25 cellular contexts compared by ENCODE assay signal in the genomic region with DNA sequence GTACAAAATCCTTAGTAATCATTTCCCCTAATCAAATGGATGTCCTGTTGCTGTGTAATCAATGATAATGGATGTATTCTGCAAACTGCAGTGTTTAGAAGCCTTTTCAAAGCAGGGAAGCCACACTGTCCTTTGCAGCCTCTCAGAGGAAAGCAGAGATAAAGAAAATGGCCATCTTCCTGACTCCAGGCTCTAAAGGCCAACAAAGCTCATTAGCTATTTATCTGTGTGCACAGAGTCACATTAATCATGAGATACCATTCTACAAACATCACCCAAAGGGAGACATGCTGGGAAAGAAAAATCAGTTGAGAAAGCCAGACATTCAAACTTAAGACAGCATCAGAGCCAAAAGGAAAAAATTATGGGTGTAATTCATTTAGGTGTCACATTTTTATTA.
DNase-seq lines count a peak whose midpoint lies in the region; ATAC-seq, FAIRE-seq and TF ChIP-seq lines count a peak whose summit lies in the region.
"Had no signal": no experiment of that assay in that cellular context is flagged by ENCODE, and none has a peak within 500 bp of the region (broad histone marks: within the 10 kb centered on the region; RNA-seq: fewer than 3 reads in every experiment).

No MANE protein-coding gene starts in this region.

- no peaks in the 10 kb centered on the region for H3K4me1 ChIP-seq in astrocyte (ENCODE audit: insufficient read depth, low read length)

- no peak overlapping the region for H3K27ac ChIP-seq in astrocyte (ENCODE audit: low read depth, low read length)
- H3K27ac ChIP-seq: 22Rv1, C4-2B, GM23248, HL-60 had no signal

- H3K4me3 Mint-ChIP-seq in astrocyte (ENCODE audit: unreplicated experiment) (no peak overlapping the region), progenitor cell of endocrine pancreas (ENCODE audit: low read depth) (peak overlapping the region; percentile 6)
- no peak overlapping the region for H3K4me3 Mint-ChIP-seq in activated CD4-positive, alpha-beta memory T cell treated with anti-CD3 and anti-CD28 coated beads for 36 hours
- H3K4me3 Mint-ChIP-seq: CD8-positive, alpha-beta memory T cell had no signal

- no peaks in the 10 kb centered on the region for H3K27me3 Mint-ChIP-seq in astrocyte (ENCODE audit: low read depth, unreplicated experiment)
- no peaks in the 10 kb centered on the region for H3K27me3 Mint-ChIP-seq in progenitor cell of endocrine pancreas
- H3K27me3 Mint-ChIP-seq in activated CD4-positive, alpha-beta memory T cell treated with anti-CD3 and anti-CD28 coated beads for 36 hours, result no peaks in the 10 kb centered on the region
- H3K27me3 Mint-ChIP-seq: CD8-positive, alpha-beta memory T cell had no signal

- no peak overlapping the region for H3K4me2 ChIP-seq in astrocyte (ENCODE audit: low read length)

- TF ChIP-seq CTCF in astrocyte (IDR thresholded peaks at IDR 0.05; ENCODE audit: insufficient read depth, low read depth, low read length) (no peak), progenitor cell of endocrine pancreas (IDR thresholded peaks at IDR 0.05; ENCODE audit: unreplicated experiment) (no peak)

- H3K9me3 Mint-ChIP-seq in astrocyte (ENCODE audit: unreplicated experiment), result no peaks in the 10 kb centered on the region
- peaks cover 7% of the 10 kb centered on the region for H3K9me3 Mint-ChIP-seq in progenitor cell of endocrine pancreas (ENCODE audit: low read depth)
- peaks cover 9% of the 10 kb centered on the region for H3K9me3 Mint-ChIP-seq in activated CD4-positive, alpha-beta memory T cell treated with anti-CD3 and anti-CD28 coated beads for 36 hours

- intact Hi-C loops in activated CD4-positive, alpha-beta memory T cell treated with anti-CD3 and anti-CD28 coated beads for 36 hours (cut with micrococcal nuclease), result no loop called here

- H3K4me3 ChIP-seq in astrocyte (ENCODE audit: insufficient read depth, low read depth, low read length), result no peak overlapping the region
- H3K4me3 ChIP-seq: GM23248 had no signal

- no peak for FAIRE-seq in astrocyte (lab: Jason Lieb, UNC)

- H3K9me3 ChIP-seq in astrocyte (ENCODE audit: insufficient read depth, low read depth, low read length), result no peaks in the 10 kb centered on the region

- peak; percentile 33 for ATAC-seq in left lobe of liver
- ATAC-seq in GM21360 (IDR thresholded peaks at IDR 0.05; ENCODE audit: unreplicated experiment), result no peak

- H3K27ac Mint-ChIP-seq in astrocyte (ENCODE audit: unreplicated experiment) (no peak overlapping the region), progenitor cell of endocrine pancreas (peak overlapping the region; percentile 78)
- H3K27ac Mint-ChIP-seq in activated CD4-positive, alpha-beta memory T cell treated with anti-CD3 and anti-CD28 coated beads for 36 hours, result no peak overlapping the region
- H3K27ac Mint-ChIP-seq: CD8-positive, alpha-beta memory T cell had no signal

- H4K20me1 ChIP-seq in astrocyte (ENCODE audit: insufficient read depth, low read length), result no peaks in the 10 kb centered on the region

- H3K36me3 Mint-ChIP-seq in astrocyte (ENCODE audit: low read depth, unreplicated experiment), result no peaks in the 10 kb centered on the region
- peaks cover 1% of the 10 kb centered on the region for H3K36me3 Mint-ChIP-seq in progenitor cell of endocrine pancreas (ENCODE audit: insufficient read depth)
- H3K36me3 Mint-ChIP-seq in activated CD4-positive, alpha-beta memory T cell treated with anti-CD3 and anti-CD28 coated beads for 36 hours, result no peaks in the 10 kb centered on the region
- H3K36me3 Mint-ChIP-seq: CD8-positive, alpha-beta memory T cell had no signal

- no peaks in the 10 kb centered on the region for H3K4me1 Mint-ChIP-seq in astrocyte (ENCODE audit: low read depth, unreplicated experiment)
- H3K4me1 Mint-ChIP-seq in progenitor cell of endocrine pancreas (ENCODE audit: low read depth), result peaks cover 19% of the 10 kb centered on the region
- no peaks in the 10 kb centered on the region for H3K4me1 Mint-ChIP-seq in activated CD4-positive, alpha-beta memory T cell treated with anti-CD3 and anti-CD28 coated beads for 36 hours (ENCODE audit: low read depth)
- H3K4me1 Mint-ChIP-seq: CD8-positive, alpha-beta memory T cell had no signal

- H3K36me3 ChIP-seq in astrocyte (ENCODE audit: insufficient read depth, low read length), result no peaks in the 10 kb centered on the region

- H2AFZ ChIP-seq in astrocyte (ENCODE audit: low read depth, low read length), result no peak overlapping the region
- H2AFZ ChIP-seq: GM23248 had no signal

- DNase-seq in NCI-H748 (lab: John Stamatoyannopoulos, UW; ENCODE audit: unreplicated experiment), result peak; percentile 34
- no peak for DNase-seq in NCI-H748 treated with DMSO at 0.1 percent for 48 hours (lab: John Stamatoyannopoulos, UW)
- DNase-seq in astrocyte (ENCODE audit: low read depth), result peak; percentile 28
- no peak for DNase-seq in left lobe of liver (ENCODE audit: low spot score)
- DNase-seq in progenitor cell of endocrine pancreas (ENCODE audit: low spot score, unreplicated experiment), result no peak
- DNase-seq in activated CD4-positive, alpha-beta memory T cell treated with anti-CD3 and anti-CD28 coated beads for 36 hours, result no peak
- no peak for DNase-seq in T-helper 2 cell
- DNase-seq: AML-193; Calu3; CD8-positive, alpha-beta memory T cell; EL; GF-D8; GM23248; KBM-7; NCI-H1092 treated with DMSO at 0.1 percent for 48 hours; NCI-H1436 treated with DMSO at 0.1 percent for 48 hours; NCI-H2171; NCI-H345; NCI-H526; NK-92 treated with Interleukin-12 subunit alpha and Interleukin-12 subunit beta, amount 100 ng/mL, for 24 hours; SIG-M5 had no signal

- H3K79me2 ChIP-seq in astrocyte (ENCODE audit: insufficient read depth, low read length), result no peaks in the 10 kb centered on the region

- CTCF ChIA-PET in activated CD4-positive, alpha-beta memory T cell treated with anti-CD3 and anti-CD28 coated beads for 36 hours (lab: Charles Lee), result no interaction called here

- no peaks in the 10 kb centered on the region for H3K27me3 ChIP-seq in astrocyte (ENCODE audit: insufficient read depth, low read length)

- H3K9ac ChIP-seq in astrocyte (ENCODE audit: low read length), result no peak overlapping the region
- H3K9ac ChIP-seq: GM23248 had no signal

- POLR2A ChIA-PET in activated CD4-positive, alpha-beta memory T cell treated with anti-CD3 and anti-CD28 coated beads for 36 hours (lab: Charles Lee), result no interaction called here

Comparison
In these comparisons a context has a peak if more than half of its experiments do, and no peak if none do; other contexts are left out.
1. DNase-seq: peak in NCI-H748 (single experiment) and astrocyte (single experiment); none in NCI-H748 treated with DMSO at 0.1 percent for 48 hours (single experiment), left lobe of liver (single experiment), progenitor cell of endocrine pancreas (single experiment), activated CD4-positive, alpha-beta memory T cell treated with anti-CD3 and anti-CD28 coated beads for 36 hours (single experiment) and T-helper 2 cell (0 of 5).